In genomic region chr7:43112941-43113621, GRCh38 we compare ENCODE assay signal across 8 cellular contexts. TPM values are rescaled to one million over a fixed set of nuclear protein-coding genes. Genes with fewer than 3 reads are reported as not detected.
DNase-seq lines count a peak whose midpoint lies in the region; ATAC-seq lines count a peak whose summit lies in the region.

No MANE protein-coding gene starts in this region.

- H3K27ac ChIP-seq in thymus (ENCODE audit: low read depth), result no peak overlapping the region

- WGBS in thymus, result 2% methylated on average over 64 of the region's 64 CpGs

- in situ Hi-C loops in KBM-7 (cut with MboI; ENCODE audit: low pct_unique_long_range_greater_than_20kb, low sequenced_read_pairs), result no loop called here

- H3K4me3 ChIP-seq in thymus (ENCODE audit: low read length), result peak overlapping the region; percentile 8

- DNase-seq in DMS79 treated with DMSO at 0.1 percent for 48 hours (lab: John Stamatoyannopoulos, UW) (peak; percentile 23), DMS79 (lab: John Stamatoyannopoulos, UW) (no peak), astrocyte of the hippocampus (ENCODE audit: low read depth, low spot score) (peak; percentile 88), iPS-NIHi11 (ENCODE audit: low spot score) (peak; percentile 84), KBM-7 (no peak)
- no peak for DNase-seq in stimulated activated CD4-positive, alpha-beta T cell treated with anti-CD3 and anti-CD28 coated beads, Interleukin-12 subunit alpha, Interleukin-12 subunit beta, amount 100 ng/mL, for 4 hours

- H3K4me1 ChIP-seq in thymus (ENCODE audit: control insufficient read depth, insufficient read depth, low read length), result no peaks in the 10 kb centered on the region

- ATAC-seq in GM21423 (IDR thresholded peaks at IDR 0.05; ENCODE audit: unreplicated experiment), result no peak

- H3K36me3 ChIP-seq in thymus (ENCODE audit: control insufficient read depth, insufficient read depth), result no peaks in the 10 kb centered on the region

- peaks cover 43% of the 10 kb centered on the region for H3K27me3 ChIP-seq in thymus (ENCODE audit: control insufficient read depth, insufficient read depth)

- H3K9me3 ChIP-seq in thymus (ENCODE audit: control insufficient read depth), result no peaks in the 10 kb centered on the region

RNA-seq across cellular contexts. Expression of gene HECW1, which starts 0.6 kb away (rescaled TPM):
- 0.23 TPM for polyA plus RNA-seq in thymus

Comparison
In these comparisons a context has a peak if more than half of its experiments do, and no peak if none do; other contexts are left out.
1. DNase-seq: peak in DMS79 treated with DMSO at 0.1 percent for 48 hours (single experiment), astrocyte of the hippocampus (single experiment) and iPS-NIHi11 (single experiment); none in DMS79 (single experiment), stimulated activated CD4-positive, alpha-beta T cell treated with anti-CD3 and anti-CD28 coated beads, Interleukin-12 subunit alpha, Interleukin-12 subunit beta, amount 100 ng/mL, for 4 hours (single experiment) and KBM-7 (single experiment).